27 cellular contexts compared by ENCODE assay signal in genomic region chr22:49433044-49433443, GRCh38.
DNase-seq lines count a peak whose midpoint lies in the region; ATAC-seq and FAIRE-seq lines count a peak whose summit lies in the region.
"Had no signal": no experiment of that assay in that cellular context is flagged by ENCODE, and none has a peak within 500 bp of the region (broad histone marks: within the 10 kb centered on the region; RNA-seq: fewer than 3 reads in every experiment).

No MANE protein-coding gene starts in this region.

- CTCF ChIA-PET in activated CD4-positive, alpha-beta memory T cell treated with anti-CD3 and anti-CD28 coated beads for 36 hours (lab: Charles Lee) = no interaction called here

- intact Hi-C loops in sciatic nerve (cut with DNase I) = no loop called here
- intact Hi-C loops in activated CD4-positive, alpha-beta memory T cell treated with anti-CD3 and anti-CD28 coated beads for 36 hours (cut with micrococcal nuclease) = no loop called here

- peaks cover 47% of the 10 kb centered on the region for H3K4me1 ChIP-seq in Karpas-422 (ENCODE audit: low read length)
- H3K4me1 ChIP-seq: A549, BE2C had no signal

- H3K27ac Mint-ChIP-seq in activated CD4-positive, alpha-beta memory T cell treated with anti-CD3 and anti-CD28 coated beads for 36 hours = no peak overlapping the region
- H3K27ac Mint-ChIP-seq: CD14-positive monocyte; CD4-positive, alpha-beta T cell; CD8-positive, alpha-beta memory T cell had no signal

- no peaks in the 10 kb centered on the region for H3K9me3 ChIP-seq in Karpas-422 (ENCODE audit: low read length)
- H3K9me3 ChIP-seq: A549, BE2C had no signal

- peak; percentile 37 for FAIRE-seq in urothelium cell line (lab: Jason Lieb, UNC)
- FAIRE-seq: A549, D721Med, GM12878, GM19239, H1 had no signal

- H3K27me3 ChIP-seq in Karpas-422 (ENCODE audit: low read length) = no peaks in the 10 kb centered on the region
- H3K27me3 ChIP-seq: BLaER1 treated with 17β-estradiol and CSF1 and Interleukin-3, amounts not matched to agents 10 nM and 100 nM had no signal

- ATAC-seq in sciatic nerve = no peak
- ATAC-seq: GM12878 had no signal

- H3K4me3 Mint-ChIP-seq in activated CD4-positive, alpha-beta memory T cell treated with anti-CD3 and anti-CD28 coated beads for 36 hours = no peak overlapping the region
- H3K4me3 Mint-ChIP-seq: CD14-positive monocyte; CD4-positive, alpha-beta T cell; CD8-positive, alpha-beta memory T cell had no signal

- H3K9me3 Mint-ChIP-seq in activated CD4-positive, alpha-beta memory T cell treated with anti-CD3 and anti-CD28 coated beads for 36 hours = no peaks in the 10 kb centered on the region
- H3K9me3 Mint-ChIP-seq: CD4-positive, alpha-beta T cell had no signal

- no peaks in the 10 kb centered on the region for H4K20me1 ChIP-seq in Karpas-422 (ENCODE audit: insufficient read depth, low read depth, low read length)
- H4K20me1 ChIP-seq: BLaER1 treated with 17β-estradiol and CSF1 and Interleukin-3, amounts not matched to agents 10 nM and 100 nM had no signal

- no peak overlapping the region for H2AFZ ChIP-seq in Karpas-422 (ENCODE audit: low read length)
- H2AFZ ChIP-seq: GM23248 had no signal

- POLR2A ChIA-PET in activated CD4-positive, alpha-beta memory T cell treated with anti-CD3 and anti-CD28 coated beads for 36 hours (lab: Charles Lee) = no interaction called here

- H3K27me3 Mint-ChIP-seq in activated CD4-positive, alpha-beta memory T cell treated with anti-CD3 and anti-CD28 coated beads for 36 hours = peaks cover 7% of the 10 kb centered on the region
- H3K27me3 Mint-ChIP-seq: CD4-positive, alpha-beta T cell had no signal

- H3K36me3 ChIP-seq in Karpas-422 (ENCODE audit: insufficient read depth, low read length) = no peaks in the 10 kb centered on the region
- H3K36me3 ChIP-seq: BE2C; BLaER1 treated with 17β-estradiol and CSF1 and Interleukin-3, amounts not matched to agents 10 nM and 100 nM had no signal

- no peaks in the 10 kb centered on the region for H3K9me2 ChIP-seq in Karpas-422 (replicated peaks; ENCODE audit: insufficient read depth, low read length)

- DNase-seq in Karpas-422 (no peak), islet precursor cell (peak; percentile 31), mesenteric fat pad (ENCODE audit: low spot score) (peak; percentile 20), urothelium cell line (ENCODE audit: low spot score) (no peak), sciatic nerve (ENCODE audit: low spot score) (no peak), cerebellar cortex (ENCODE audit: low spot score) (no peak)
- DNase-seq in activated CD4-positive, alpha-beta memory T cell treated with anti-CD3 and anti-CD28 coated beads for 36 hours = no peak
- DNase-seq: 8988T; ACHN; AML-193; BE2C; CD4-positive, alpha-beta T cell; CD8-positive, alpha-beta memory T cell; DMS 273 treated with DMSO at 0.1 percent for 48 hours; DMS79; EL; GDM1; GM23248; H7; HCEC 1CT had no signal

- H3K4me1 Mint-ChIP-seq in activated CD4-positive, alpha-beta memory T cell treated with anti-CD3 and anti-CD28 coated beads for 36 hours (ENCODE audit: low read depth) = no peaks in the 10 kb centered on the region
- H3K4me1 Mint-ChIP-seq: CD8-positive, alpha-beta memory T cell had no signal

- H3K79me2 ChIP-seq in Karpas-422 (ENCODE audit: low read length) = no peaks in the 10 kb centered on the region

- no peak overlapping the region for H3K27ac ChIP-seq in Karpas-422 (ENCODE audit: low read length)
- H3K27ac ChIP-seq: A549; BLaER1 treated with 17β-estradiol and CSF1 and Interleukin-3, amounts not matched to agents 10 nM and 100 nM; GM23248 had no signal

- peak overlapping the region; percentile 4 for H3K4me2 ChIP-seq in Karpas-422 (ENCODE audit: low read depth, low read length, poor library complexity, severe bottlenecking)
- H3K4me2 ChIP-seq: A549 had no signal

- H3K9ac ChIP-seq in Karpas-422 (ENCODE audit: low read length) = no peak overlapping the region
- H3K9ac ChIP-seq: BLaER1 treated with 17β-estradiol and CSF1 and Interleukin-3, amounts not matched to agents 10 nM and 100 nM; GM23248 had no signal

- H3K4me3 ChIP-seq in Karpas-422 (ENCODE audit: low read length) = no peak overlapping the region
- H3K4me3 ChIP-seq: A549; BLaER1 treated with 17β-estradiol and CSF1 and Interleukin-3, amounts not matched to agents 10 nM and 100 nM; GM12878; GM23248 had no signal

- peaks cover 1% of the 10 kb centered on the region for H3K36me3 Mint-ChIP-seq in activated CD4-positive, alpha-beta memory T cell treated with anti-CD3 and anti-CD28 coated beads for 36 hours

Comparison
In these comparisons a context has a peak if more than half of its experiments do, and no peak if none do; other contexts are left out.
1. DNase-seq: peak in islet precursor cell (single experiment) and mesenteric fat pad (single experiment); none in Karpas-422 (single experiment), urothelium cell line (single experiment), sciatic nerve (single experiment), activated CD4-positive, alpha-beta memory T cell treated with anti-CD3 and anti-CD28 coated beads for 36 hours (single experiment) and cerebellar cortex (single experiment).